ENCODE assay signal across 13 cellular contexts in genomic region chr22:47631571-47632102, GRCh38.
DNase-seq lines count a peak whose midpoint lies in the region; ATAC-seq, FAIRE-seq and TF ChIP-seq lines count a peak whose summit lies in the region.
"Had no signal": no experiment of that assay in that cellular context is flagged by ENCODE, and none has a peak within 500 bp of the region (broad histone marks: within the 10 kb centered on the region; RNA-seq: fewer than 3 reads in every experiment).

No MANE protein-coding gene starts in this region.

- no peak overlapping the region for H3K4me3 ChIP-seq in tibial artery
- H3K4me3 ChIP-seq: BLaER1 treated with 17β-estradiol and CSF1 and Interleukin-3, amounts not matched to agents 10 nM and 100 nM had no signal

- H3K9me3 Mint-ChIP-seq in chondrocyte (ENCODE audit: low read depth) = peaks cover 22% of the 10 kb centered on the region
- H3K9me3 Mint-ChIP-seq in effector memory CD8-positive, alpha-beta T cell = peaks cover 0 to 2% of the 10 kb centered on the region in 2 donors
- H3K9me3 Mint-ChIP-seq: activated CD4-positive, alpha-beta T cell treated with anti-CD3 and anti-CD28 coated beads, Interleukin-2, amount 10 ng/mL, durations not matched to agents 24 days and 14 days had no signal

- no peaks in the 10 kb centered on the region for H3K36me3 ChIP-seq in tibial artery
- H3K36me3 ChIP-seq: BLaER1 treated with 17β-estradiol and CSF1 and Interleukin-3, amounts not matched to agents 10 nM and 100 nM had no signal

- H3K4me1 ChIP-seq in tibial artery = no peaks in the 10 kb centered on the region
- H3K4me1 ChIP-seq: parathyroid adenoma had no signal

- TF ChIP-seq POLR2A in H54 (IDR thresholded peaks at IDR 0.05; ENCODE audit: low read depth, low read length) = peak; percentile 76

- DNase-seq in H54 (ENCODE audit: insufficient read length, low spot score) (peak; percentile 56), NCI-H1694 (lab: John Stamatoyannopoulos, UW) (peak; percentile 80), SK-MEL-5 (ENCODE audit: low read depth, low spot score) (peak; percentile 97), occipital lobe (lab: John Stamatoyannopoulos, UW) (peak; percentile 42), chondrocyte (ENCODE audit: low spot score) (no peak), tibial artery (no peak)
- DNase-seq in effector memory CD8-positive, alpha-beta T cell = no peak
- DNase-seq: activated CD4-positive, alpha-beta T cell treated with anti-CD3 and anti-CD28 coated beads, Interleukin-2, amount 10 ng/mL, durations not matched to agents 24 days and 14 days; mesendoderm; NCI-H2171 treated with DMSO at 0.1 percent for 48 hours had no signal

- H3K9me3 ChIP-seq in tibial artery = no peaks in the 10 kb centered on the region

- no peaks in the 10 kb centered on the region for H3K27me3 ChIP-seq in tibial artery
- H3K27me3 ChIP-seq: BLaER1 treated with 17β-estradiol and CSF1 and Interleukin-3, amounts not matched to agents 10 nM and 100 nM had no signal

- TF ChIP-seq CTCF in chondrocyte (IDR thresholded peaks at IDR 0.05) = no peak
- no peak for TF ChIP-seq CTCF in tibial artery (IDR thresholded peaks at IDR 0.05)

- no peaks in the 10 kb centered on the region for H3K27me3 Mint-ChIP-seq in chondrocyte (ENCODE audit: low read depth)
- H3K27me3 Mint-ChIP-seq in effector memory CD8-positive, alpha-beta T cell = peaks cover 19 to 52% of the 10 kb centered on the region in 2 donors
- H3K27me3 Mint-ChIP-seq: activated CD4-positive, alpha-beta T cell treated with anti-CD3 and anti-CD28 coated beads, Interleukin-2, amount 10 ng/mL, durations not matched to agents 24 days and 14 days had no signal

- no peak overlapping the region for H3K4me3 Mint-ChIP-seq in chondrocyte (ENCODE audit: unreplicated experiment)
- no peak overlapping the region for H3K4me3 Mint-ChIP-seq in effector memory CD8-positive, alpha-beta T cell
- H3K4me3 Mint-ChIP-seq: activated CD4-positive, alpha-beta T cell treated with anti-CD3 and anti-CD28 coated beads, Interleukin-2, amount 10 ng/mL, durations not matched to agents 24 days and 14 days had no signal

- no peak overlapping the region for H3K27ac Mint-ChIP-seq in chondrocyte (ENCODE audit: unreplicated experiment)
- H3K27ac Mint-ChIP-seq in effector memory CD8-positive, alpha-beta T cell = no peak overlapping the region
- H3K27ac Mint-ChIP-seq: activated CD4-positive, alpha-beta T cell treated with anti-CD3 and anti-CD28 coated beads, Interleukin-2, amount 10 ng/mL, durations not matched to agents 24 days and 14 days had no signal

- intact Hi-C loops in tibial artery (cut with DNase I; ENCODE audit: low total_unique reads) = no loop called here

- no peaks in the 10 kb centered on the region for H3K4me1 Mint-ChIP-seq in chondrocyte (ENCODE audit: low read depth)
- H3K4me1 Mint-ChIP-seq in effector memory CD8-positive, alpha-beta T cell (ENCODE audit: low read depth in 2 of 2) = no peaks in the 10 kb centered on the region
- H3K4me1 Mint-ChIP-seq: activated CD4-positive, alpha-beta T cell treated with anti-CD3 and anti-CD28 coated beads, Interleukin-2, amount 10 ng/mL, durations not matched to agents 24 days and 14 days had no signal

- no peaks in the 10 kb centered on the region for H3K36me3 Mint-ChIP-seq in chondrocyte (ENCODE audit: low read depth)
- H3K36me3 Mint-ChIP-seq in effector memory CD8-positive, alpha-beta T cell (ENCODE audit: insufficient read depth) = no peaks in the 10 kb centered on the region

- no peak overlapping the region for H3K27ac ChIP-seq in tibial artery
- H3K27ac ChIP-seq: BLaER1 treated with 17β-estradiol and CSF1 and Interleukin-3, amounts not matched to agents 10 nM and 100 nM; parathyroid adenoma had no signal

- ATAC-seq in GM21619 (IDR thresholded peaks at IDR 0.05; ENCODE audit: unreplicated experiment) = no peak
- no peak for ATAC-seq in effector memory CD8-positive, alpha-beta T cell (replicated peaks)

- FAIRE-seq in H54 (lab: Jason Lieb, UNC) = no peak

- in situ Hi-C loops in SK-MEL-5 (cut with HindIII; ENCODE audit: low pct_unique_long_range_greater_than_20kb, low sequenced_read_pairs) = no loop called here

Comparison
In these comparisons a context has a peak if more than half of its experiments do, and no peak if none do; other contexts are left out.
1. DNase-seq: peak in H54 (single experiment), NCI-H1694 (single experiment), SK-MEL-5 (single experiment) and occipital lobe (single experiment); none in chondrocyte (single experiment), effector memory CD8-positive, alpha-beta T cell (0 of 3) and tibial artery (0 of 2).